ENCODE assay signal across 8 cellular contexts in genomic region chr22:21641795-21642583, GRCh38. TPM values are rescaled to one million over a fixed set of nuclear protein-coding genes. Genes with fewer than 3 reads are reported as not detected.
DNase-seq lines count a peak whose midpoint lies in the region; ATAC-seq and TF ChIP-seq lines count a peak whose summit lies in the region.

TSS of gene SDF2L1 (plus strand) at chr22:21642302. CDS start at chr22:21642337, 35 bp downstream.

- no peaks in the 10 kb centered on the region for H3K27me3 Mint-ChIP-seq in T-helper 17 cell
- peaks cover 4% of the 10 kb centered on the region for H3K27me3 Mint-ChIP-seq in progenitor cell of endocrine pancreas

- H3K4me3 ChIP-seq in left ventricle myocardium inferior: peak within 1 kb of the TSS; percentile 92

- H3K27me3 ChIP-seq in left ventricle myocardium inferior (ENCODE audit: low read depth): no peaks in the 10 kb centered on the region

- H3K4me1 ChIP-seq in left ventricle myocardium inferior: peaks cover 31% of the 10 kb centered on the region

- H3K36me3 Mint-ChIP-seq in T-helper 17 cell (ENCODE audit: low read depth): peaks cover 2% of the 10 kb centered on the region
- peaks cover 11% of the 10 kb centered on the region for H3K36me3 Mint-ChIP-seq in progenitor cell of endocrine pancreas (ENCODE audit: insufficient read depth)

- DNase-seq in NCI-H187 (lab: John Stamatoyannopoulos, UW) (peak; percentile 62 to 93), T-helper 17 cell (peak; percentile 97 to 98 (median 97)), amniotic stem cell (lab: John Stamatoyannopoulos, UW) (peak; percentile 98), left ventricle myocardium inferior (peak; percentile 98), progenitor cell of endocrine pancreas (ENCODE audit: low spot score, unreplicated experiment) (peak; percentile 93), ureter (ENCODE audit: low spot score) (peak; percentile 98)

- H3K4me1 Mint-ChIP-seq in T-helper 17 cell: peaks cover 23% of the 10 kb centered on the region
- H3K4me1 Mint-ChIP-seq in progenitor cell of endocrine pancreas (ENCODE audit: low read depth): peaks cover 11% of the 10 kb centered on the region

- no peaks in the 10 kb centered on the region for H3K9me3 ChIP-seq in T-helper 17 cell (ENCODE audit: control insufficient read depth, low read length, poor library complexity, severe bottlenecking)
- no peaks in the 10 kb centered on the region for H3K9me3 ChIP-seq in left ventricle myocardium inferior (replicated peaks)

- H3K36me3 ChIP-seq in left ventricle myocardium inferior: peaks cover 25% of the 10 kb centered on the region

- intact Hi-C loops in left ventricle myocardium inferior (cut with micrococcal nuclease): no loop called here

- ATAC-seq in GM18502 (IDR thresholded peaks at IDR 0.05; ENCODE audit: poor library complexity, unreplicated experiment) (peak; percentile 91), HG02943 (IDR thresholded peaks at IDR 0.05; ENCODE audit: low read depth, unreplicated experiment) (peak; percentile 90), T-helper 17 cell (peak; percentile 98)

- peak within 1 kb of the TSS; percentile 94 for H3K27ac Mint-ChIP-seq in T-helper 17 cell
- H3K27ac Mint-ChIP-seq in progenitor cell of endocrine pancreas: peak within 1 kb of the TSS; percentile 92

- H3K4me3 Mint-ChIP-seq in T-helper 17 cell (peak within 1 kb of the TSS; percentile 89), progenitor cell of endocrine pancreas (ENCODE audit: low read depth) (peak within 1 kb of the TSS; percentile 81)

- H3K9me3 Mint-ChIP-seq in progenitor cell of endocrine pancreas (ENCODE audit: low read depth): no peaks in the 10 kb centered on the region

- peak; percentile 41 for TF ChIP-seq CTCF in left ventricle myocardium inferior (IDR thresholded peaks at IDR 0.05; ENCODE audit: borderline replicate concordance)
- no peak for TF ChIP-seq CTCF in progenitor cell of endocrine pancreas (IDR thresholded peaks at IDR 0.05; ENCODE audit: unreplicated experiment)

- peak within 1 kb of the TSS; percentile 80 for H3K27ac ChIP-seq in left ventricle myocardium inferior (replicated peaks)

RNA-seq across cellular contexts. Expression of gene SDF2L1, which starts in this region (rescaled TPM):
- 10 to 100 TPM; 25.6 to 30.1 TPM for total RNA-seq in T-helper 17 cell
- 18.3 TPM for total RNA-seq in left ventricle myocardium inferior
- 27.0 and 28.2 TPM in 2 replicates for total RNA-seq in progenitor cell of endocrine pancreas
- total RNA-seq in ureter: 28.1 TPM

Comparison
In these comparisons a context has a peak if more than half of its experiments do, and no peak if none do; other contexts are left out.
1. Peak in every context shown above with its lines: DNase-seq, ATAC-seq, H3K4me3 ChIP-seq and H3K27ac ChIP-seq.